Comparison of ENCODE assay signal across 28 cellular contexts in the genomic region with DNA sequence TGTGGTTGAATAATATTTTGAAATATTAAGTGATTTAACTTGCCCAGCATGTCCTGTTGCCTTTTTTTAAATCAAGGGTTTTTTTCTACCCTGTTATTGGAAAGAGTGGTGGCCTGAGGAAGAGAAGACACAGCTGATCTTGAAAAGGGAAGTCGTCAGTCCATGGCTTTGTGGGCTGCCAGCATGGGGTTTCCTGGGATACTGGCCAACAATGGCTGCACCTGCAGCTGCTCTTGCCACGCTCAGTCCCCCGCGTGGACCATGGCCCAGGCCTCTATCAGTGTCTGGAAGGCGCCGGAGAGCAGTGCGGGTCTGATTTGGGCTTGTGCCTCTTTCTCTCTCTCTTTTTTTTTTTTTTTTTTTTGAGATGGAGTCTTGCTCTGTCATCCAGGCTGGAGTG.
DNase-seq lines count a peak whose midpoint lies in the region; ATAC-seq and TF ChIP-seq lines count a peak whose summit lies in the region.
"Had no signal": no experiment of that assay in that cellular context is flagged by ENCODE, and none has a peak within 500 bp of the region (broad histone marks: within the 10 kb centered on the region; RNA-seq: fewer than 3 reads in every experiment).

No MANE protein-coding gene starts in this region.

- DNase-seq in NCI-H2196 (lab: John Stamatoyannopoulos, UW; ENCODE audit: unreplicated experiment) (peak; percentile 26), NCI-H2196 treated with DMSO at 0.1 percent for 48 hours (lab: John Stamatoyannopoulos, UW; ENCODE audit: unreplicated experiment) (no peak), KBM-7 (peak; percentile 44), NCI-H69 (lab: John Stamatoyannopoulos, UW) (peak; percentile 52), ovary (peak in 3 of 5 donors; percentile 31 to 52 (median 46)), anterior cingulate cortex (lab: John Stamatoyannopoulos, UW) (no peak), substantia nigra (lab: John Stamatoyannopoulos, UW) (no peak)
- no peak for DNase-seq in activated naive CD4-positive, alpha-beta T cell treated with anti-CD3 and anti-CD28 coated beads, Interleukin-2, amount 50 U/mL, for 72 hours (ENCODE audit: low spot score in 2 of 2)
- DNase-seq: activated CD4-positive, alpha-beta T cell treated with anti-CD3 and anti-CD28 coated beads, Interleukin-2, amount 10 ng/mL, durations not matched to agents 7 days and 5 days; activated naive CD4-positive, alpha-beta T cell treated with Interleukin-2 at 50 U/mL for 16 hours; activated T-cell treated with anti-CD3 and anti-CD28 coated beads, Interleukin-2, amount 50 U/mL, for 72 hours; amniotic stem cell; colonic mucosa; foreskin melanocyte; immature natural killer cell; natural killer cell; NCI-H1436 treated with DMSO at 0.1 percent for 48 hours; NCI-H446 treated with DMSO at 0.1 percent for 48 hours; retina; upper lobe of right lung had no signal

- no peak overlapping the region for H3K27ac Mint-ChIP-seq in activated naive CD4-positive, alpha-beta T cell treated with anti-CD3 and anti-CD28 coated beads, Interleukin-2, amount 50 U/mL, for 72 hours
- H3K27ac Mint-ChIP-seq: activated CD4-positive, alpha-beta T cell treated with anti-CD3 and anti-CD28 coated beads, Interleukin-2, amount 10 ng/mL, durations not matched to agents 7 days and 5 days; activated T-cell treated with anti-CD3 and anti-CD28 coated beads, Interleukin-2, amount 50 U/mL, for 72 hours; immature natural killer cell; natural killer cell; stimulated activated effector memory CD8-positive, alpha-beta T cell treated with anti-CD3 and anti-CD28 coated beads, Interleukin-12 subunit alpha, Interleukin-12 subunit beta, amount 100 ng/mL, for 72 hours; T-helper 2 cell treated with Interferon-gamma antibody and Interleukin-4, amounts not matched to agents 5 μg/mL and 100 μg/mL, for 36 hours had no signal

- no peaks in the 10 kb centered on the region for H3K36me3 ChIP-seq in ovary
- H3K36me3 ChIP-seq: colonic mucosa, upper lobe of right lung had no signal

- no peak for ATAC-seq in activated naive CD4-positive, alpha-beta T cell treated with anti-CD3 and anti-CD28 coated beads, Interleukin-2, amount 50 U/mL, for 72 hours
- ATAC-seq: activated T-cell treated with anti-CD3 and anti-CD28 coated beads, Interleukin-2, amount 50 U/mL, for 72 hours; esophagus mucosa; HCT116; natural killer cell; stimulated activated effector memory CD8-positive, alpha-beta T cell treated with anti-CD3 and anti-CD28 coated beads, Interleukin-12 subunit alpha, Interleukin-12 subunit beta, amount 100 ng/mL, for 72 hours; upper lobe of right lung had no signal

- H3K36me3 Mint-ChIP-seq in activated naive CD4-positive, alpha-beta T cell treated with anti-CD3 and anti-CD28 coated beads, Interleukin-2, amount 50 U/mL, for 72 hours = peaks cover 8 to 12% of the 10 kb centered on the region in 2 donors
- H3K36me3 Mint-ChIP-seq: stimulated activated effector memory CD8-positive, alpha-beta T cell treated with anti-CD3 and anti-CD28 coated beads, Interleukin-12 subunit alpha, Interleukin-12 subunit beta, amount 100 ng/mL, for 72 hours had no signal

- 32 to 52% (median 43%) methylated on average over 7 of the region's 7 CpGs for WGBS in ovary, 3 donors

- in situ Hi-C loops in KBM-7 (cut with MboI; ENCODE audit: low pct_unique_long_range_greater_than_20kb, low sequenced_read_pairs) = no loop called here

- no peaks in the 10 kb centered on the region for H3K9me3 ChIP-seq in ovary
- H3K9me3 ChIP-seq: colonic mucosa, upper lobe of right lung had no signal

- H3K4me3 ChIP-seq in ovary = no peak overlapping the region
- H3K4me3 ChIP-seq: colonic mucosa, smooth muscle cell, upper lobe of right lung had no signal

- peaks cover 8% of the 10 kb centered on the region for H3K4me1 ChIP-seq in ovary (ENCODE audit: insufficient read depth)
- H3K4me1 ChIP-seq: colonic mucosa, upper lobe of right lung had no signal

- TF ChIP-seq POLR2A in ovary (IDR thresholded peaks at IDR 0.05) = no peak

- no peak for TF ChIP-seq EP300 in ovary (IDR thresholded peaks at IDR 0.05)

- no peak for TF ChIP-seq CTCF in ovary (IDR thresholded peaks at IDR 0.05)

- peaks cover 5 to 8% of the 10 kb centered on the region in 2 donors for H3K9me3 Mint-ChIP-seq in activated naive CD4-positive, alpha-beta T cell treated with anti-CD3 and anti-CD28 coated beads, Interleukin-2, amount 50 U/mL, for 72 hours

- H3K27ac ChIP-seq in ovary = no peak overlapping the region
- no peak overlapping the region for H3K27ac ChIP-seq in substantia nigra (ENCODE audit: low read depth, low read length, poor library complexity, severe bottlenecking)
- H3K27ac ChIP-seq: C4-2B, colonic mucosa, RWPE1, upper lobe of right lung, VCaP had no signal

- no peaks in the 10 kb centered on the region for H3K27me3 ChIP-seq in ovary
- H3K27me3 ChIP-seq: colonic mucosa, upper lobe of right lung had no signal

- intact Hi-C loops in ovary (cut with DNase I) = no loop called here

Comparison
In these comparisons a context has a peak if more than half of its experiments do, and no peak if none do; other contexts are left out.
1. DNase-seq: peak in NCI-H2196 (single experiment), KBM-7 (single experiment), NCI-H69 (single experiment) and ovary (3 of 5); none in NCI-H2196 treated with DMSO at 0.1 percent for 48 hours (single experiment), anterior cingulate cortex (0 of 58), substantia nigra (0 of 49) and activated naive CD4-positive, alpha-beta T cell treated with anti-CD3 and anti-CD28 coated beads, Interleukin-2, amount 50 U/mL, for 72 hours (0 of 2).